1 cellular context compared by ENCODE assay signal in genomic region chr9:96556701-96557461, GRCh38.
TF ChIP-seq lines count a peak whose summit lies in the region.

No MANE protein-coding gene starts in this region.

TF ChIP-seq in H1, 55 proteins besides CTCF, POLR2A, EP300 and RAD21 (continued from another document):
- TF ChIP-seq ATF2 (IDR thresholded peaks at IDR 0.05; ENCODE audit: low read length) (no peak), BACH1 (IDR thresholded peaks at IDR 0.05; ENCODE audit: low read length) (no peak), TCF12 (IDR thresholded peaks at IDR 0.05; ENCODE audit: low read depth, low read length) (no peak)
TF ChIP-seq in H1: peak in this region for 0.
